ENCODE assay signal across 1 cellular context in genomic region chr1:202811296-202812175, GRCh38.
TF ChIP-seq lines count a peak whose summit lies in the region.

No MANE protein-coding gene starts in this region.

TF ChIP-seq in HepG2, 621 proteins besides CTCF, POLR2A, EP300 and RAD21 (continued from another document and continues in another):
- TF ChIP-seq ETV5 (CRISPR knock-in tag; IDR thresholded peaks at IDR 0.05; ENCODE audit: borderline replicate concordance) (peak; percentile 68; the same call in 1 of the 2 replicates), ZFYVE20 (CRISPR knock-in tag; IDR thresholded peaks at IDR 0.05; ENCODE audit: borderline replicate concordance, low read depth) (0 out of 2 replicates have a peak, but pooled peaks have one; percentile 41), ZNF792 (CRISPR knock-in tag; IDR thresholded peaks at IDR 0.05) (0 out of 2 replicates have a peak, but pooled peaks have one; percentile 3), NFE2L1 (CRISPR knock-in tag; IDR thresholded peaks at IDR 0.05; ENCODE audit: borderline replicate concordance) (no peak; the same call in 1 of the 2 replicates), GABPB1 (CRISPR knock-in tag; IDR thresholded peaks at IDR 0.05) (no peak), ZNF230 (CRISPR knock-in tag; IDR thresholded peaks at IDR 0.05) (0 out of 2 replicates have a peak, but pooled peaks have one; percentile 23), TEF (CRISPR knock-in tag; IDR thresholded peaks at IDR 0.05) (no peak), MXD3 (CRISPR knock-in tag; IDR thresholded peaks at IDR 0.05) (no peak), ZNF205 (CRISPR knock-in tag; IDR thresholded peaks at IDR 0.05) (0 out of 2 replicates have a peak, but pooled peaks have one; percentile 26), ZNF75D (CRISPR knock-in tag; IDR thresholded peaks at IDR 0.05; ENCODE audit: borderline replicate concordance) (no peak), FOXO4 (CRISPR knock-in tag; conservative IDR thresholded peaks at IDR 0.05) (no peak), ZC3H4 (CRISPR knock-in tag; IDR thresholded peaks at IDR 0.05; ENCODE audit: borderline replicate concordance) (no peak), ZBTB20 (CRISPR knock-in tag; IDR thresholded peaks at IDR 0.05; ENCODE audit: borderline replicate concordance, low read depth) (no peak), TMF1 (CRISPR knock-in tag; IDR thresholded peaks at IDR 0.05; ENCODE audit: low read depth) (no peak), ZNF772 (CRISPR knock-in tag; IDR thresholded peaks at IDR 0.05) (no peak), ESRRA (CRISPR knock-in tag; IDR thresholded peaks at IDR 0.05; ENCODE audit: low read depth) (no peak; the same call in 1 of the 2 replicates), ZNF160 (CRISPR knock-in tag; IDR thresholded peaks at IDR 0.05) (no peak), PHF21A (CRISPR knock-in tag; IDR thresholded peaks at IDR 0.05) (no peak), MAZ (IDR thresholded peaks at IDR 0.05; ENCODE audit: borderline replicate concordance, low read depth, low read length) (no peak), MAZ (CRISPR knock-in tag; IDR thresholded peaks at IDR 0.05; ENCODE audit: low read depth) (no peak), MZF1 (CRISPR knock-in tag; IDR thresholded peaks at IDR 0.05; ENCODE audit: borderline replicate concordance) (no peak), ZNF616 (CRISPR knock-in tag; IDR thresholded peaks at IDR 0.05; ENCODE audit: low read depth) (no peak), ZNF691 (CRISPR knock-in tag; IDR thresholded peaks at IDR 0.05; ENCODE audit: borderline replicate concordance, low read depth) (no peak), MTA3 (CRISPR knock-in tag; IDR thresholded peaks at IDR 0.05) (no peak), AHR (CRISPR knock-in tag; IDR thresholded peaks at IDR 0.05) (no peak), SRSF1 (optimal IDR thresholded peaks at IDR 0.05; ENCODE audit: low read depth, low read length) (no peak), ZNF572 (CRISPR knock-in tag; IDR thresholded peaks at IDR 0.05) (no peak), GMEB2 (CRISPR knock-in tag; IDR thresholded peaks at IDR 0.05; ENCODE audit: low read depth) (no peak), SPEN (CRISPR knock-in tag; IDR thresholded peaks at IDR 0.05; ENCODE audit: low read depth) (no peak), ZNF850 (CRISPR knock-in tag; conservative IDR thresholded peaks at IDR 0.05) (no peak), ZSCAN9 (CRISPR knock-in tag; IDR thresholded peaks at IDR 0.05; ENCODE audit: borderline replicate concordance) (no peak), NR3C1 (CRISPR knock-in tag; IDR thresholded peaks at IDR 0.05) (no peak), KLF15 (CRISPR knock-in tag; IDR thresholded peaks at IDR 0.05; ENCODE audit: borderline replicate concordance) (no peak), NCOA5 (CRISPR knock-in tag; IDR thresholded peaks at IDR 0.05) (no peak), ZNF563 (CRISPR knock-in tag; IDR thresholded peaks at IDR 0.05) (no peak), ZNF766 (CRISPR knock-in tag; IDR thresholded peaks at IDR 0.05; ENCODE audit: borderline replicate concordance) (no peak)
- TF ChIP-seq, protein P1, sequence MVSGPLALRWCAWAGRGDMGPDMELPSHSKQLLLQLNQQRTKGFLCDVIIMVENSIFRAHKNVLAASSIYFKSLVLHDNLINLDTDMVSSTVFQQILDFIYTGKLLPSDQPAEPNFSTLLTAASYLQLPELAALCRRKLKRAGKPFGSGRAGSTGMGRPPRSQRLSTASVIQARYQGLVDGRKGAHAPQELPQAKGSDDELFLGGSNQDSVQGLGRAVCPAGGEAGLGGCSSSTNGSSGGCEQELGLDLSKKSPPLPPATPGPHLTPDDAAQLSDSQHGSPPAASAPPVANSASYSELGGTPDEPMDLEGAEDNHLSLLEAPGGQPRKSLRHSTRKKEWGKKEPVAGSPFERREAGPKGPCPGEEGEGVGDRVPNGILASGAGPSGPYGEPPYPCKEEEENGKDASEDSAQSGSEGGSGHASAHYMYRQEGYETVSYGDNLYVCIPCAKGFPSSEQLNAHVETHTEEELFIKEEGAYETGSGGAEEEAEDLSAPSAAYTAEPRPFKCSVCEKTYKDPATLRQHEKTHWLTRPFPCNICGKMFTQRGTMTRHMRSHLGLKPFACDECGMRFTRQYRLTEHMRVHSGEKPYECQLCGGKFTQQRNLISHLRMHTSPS (CRISPR knock-in tag; IDR thresholded peaks at IDR 0.05; ENCODE audit: low read depth): no peak
- TF ChIP-seq, protein P2, sequence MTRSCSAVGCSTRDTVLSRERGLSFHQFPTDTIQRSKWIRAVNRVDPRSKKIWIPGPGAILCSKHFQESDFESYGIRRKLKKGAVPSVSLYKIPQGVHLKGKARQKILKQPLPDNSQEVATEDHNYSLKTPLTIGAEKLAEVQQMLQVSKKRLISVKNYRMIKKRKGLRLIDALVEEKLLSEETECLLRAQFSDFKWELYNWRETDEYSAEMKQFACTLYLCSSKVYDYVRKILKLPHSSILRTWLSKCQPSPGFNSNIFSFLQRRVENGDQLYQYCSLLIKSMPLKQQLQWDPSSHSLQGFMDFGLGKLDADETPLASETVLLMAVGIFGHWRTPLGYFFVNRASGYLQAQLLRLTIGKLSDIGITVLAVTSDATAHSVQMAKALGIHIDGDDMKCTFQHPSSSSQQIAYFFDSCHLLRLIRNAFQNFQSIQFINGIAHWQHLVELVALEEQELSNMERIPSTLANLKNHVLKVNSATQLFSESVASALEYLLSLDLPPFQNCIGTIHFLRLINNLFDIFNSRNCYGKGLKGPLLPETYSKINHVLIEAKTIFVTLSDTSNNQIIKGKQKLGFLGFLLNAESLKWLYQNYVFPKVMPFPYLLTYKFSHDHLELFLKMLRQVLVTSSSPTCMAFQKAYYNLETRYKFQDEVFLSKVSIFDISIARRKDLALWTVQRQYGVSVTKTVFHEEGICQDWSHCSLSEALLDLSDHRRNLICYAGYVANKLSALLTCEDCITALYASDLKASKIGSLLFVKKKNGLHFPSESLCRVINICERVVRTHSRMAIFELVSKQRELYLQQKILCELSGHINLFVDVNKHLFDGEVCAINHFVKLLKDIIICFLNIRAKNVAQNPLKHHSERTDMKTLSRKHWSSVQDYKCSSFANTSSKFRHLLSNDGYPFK (CRISPR knock-in tag; IDR thresholded peaks at IDR 0.05; ENCODE audit: borderline replicate concordance): no peak
- TF ChIP-seq, protein P3, sequence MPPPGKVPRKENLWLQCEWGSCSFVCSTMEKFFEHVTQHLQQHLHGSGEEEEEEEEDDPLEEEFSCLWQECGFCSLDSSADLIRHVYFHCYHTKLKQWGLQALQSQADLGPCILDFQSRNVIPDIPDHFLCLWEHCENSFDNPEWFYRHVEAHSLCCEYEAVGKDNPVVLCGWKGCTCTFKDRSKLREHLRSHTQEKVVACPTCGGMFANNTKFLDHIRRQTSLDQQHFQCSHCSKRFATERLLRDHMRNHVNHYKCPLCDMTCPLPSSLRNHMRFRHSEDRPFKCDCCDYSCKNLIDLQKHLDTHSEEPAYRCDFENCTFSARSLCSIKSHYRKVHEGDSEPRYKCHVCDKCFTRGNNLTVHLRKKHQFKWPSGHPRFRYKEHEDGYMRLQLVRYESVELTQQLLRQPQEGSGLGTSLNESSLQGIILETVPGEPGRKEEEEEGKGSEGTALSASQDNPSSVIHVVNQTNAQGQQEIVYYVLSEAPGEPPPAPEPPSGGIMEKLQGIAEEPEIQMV (CRISPR knock-in tag; IDR thresholded peaks at IDR 0.05; ENCODE audit: low read depth): no peak
- TF ChIP-seq, protein P4, sequence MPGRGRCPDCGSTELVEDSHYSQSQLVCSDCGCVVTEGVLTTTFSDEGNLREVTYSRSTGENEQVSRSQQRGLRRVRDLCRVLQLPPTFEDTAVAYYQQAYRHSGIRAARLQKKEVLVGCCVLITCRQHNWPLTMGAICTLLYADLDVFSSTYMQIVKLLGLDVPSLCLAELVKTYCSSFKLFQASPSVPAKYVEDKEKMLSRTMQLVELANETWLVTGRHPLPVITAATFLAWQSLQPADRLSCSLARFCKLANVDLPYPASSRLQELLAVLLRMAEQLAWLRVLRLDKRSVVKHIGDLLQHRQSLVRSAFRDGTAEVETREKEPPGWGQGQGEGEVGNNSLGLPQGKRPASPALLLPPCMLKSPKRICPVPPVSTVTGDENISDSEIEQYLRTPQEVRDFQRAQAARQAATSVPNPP (CRISPR knock-in tag; IDR thresholded peaks at IDR 0.05): no peak
- TF ChIP-seq, protein P5, sequence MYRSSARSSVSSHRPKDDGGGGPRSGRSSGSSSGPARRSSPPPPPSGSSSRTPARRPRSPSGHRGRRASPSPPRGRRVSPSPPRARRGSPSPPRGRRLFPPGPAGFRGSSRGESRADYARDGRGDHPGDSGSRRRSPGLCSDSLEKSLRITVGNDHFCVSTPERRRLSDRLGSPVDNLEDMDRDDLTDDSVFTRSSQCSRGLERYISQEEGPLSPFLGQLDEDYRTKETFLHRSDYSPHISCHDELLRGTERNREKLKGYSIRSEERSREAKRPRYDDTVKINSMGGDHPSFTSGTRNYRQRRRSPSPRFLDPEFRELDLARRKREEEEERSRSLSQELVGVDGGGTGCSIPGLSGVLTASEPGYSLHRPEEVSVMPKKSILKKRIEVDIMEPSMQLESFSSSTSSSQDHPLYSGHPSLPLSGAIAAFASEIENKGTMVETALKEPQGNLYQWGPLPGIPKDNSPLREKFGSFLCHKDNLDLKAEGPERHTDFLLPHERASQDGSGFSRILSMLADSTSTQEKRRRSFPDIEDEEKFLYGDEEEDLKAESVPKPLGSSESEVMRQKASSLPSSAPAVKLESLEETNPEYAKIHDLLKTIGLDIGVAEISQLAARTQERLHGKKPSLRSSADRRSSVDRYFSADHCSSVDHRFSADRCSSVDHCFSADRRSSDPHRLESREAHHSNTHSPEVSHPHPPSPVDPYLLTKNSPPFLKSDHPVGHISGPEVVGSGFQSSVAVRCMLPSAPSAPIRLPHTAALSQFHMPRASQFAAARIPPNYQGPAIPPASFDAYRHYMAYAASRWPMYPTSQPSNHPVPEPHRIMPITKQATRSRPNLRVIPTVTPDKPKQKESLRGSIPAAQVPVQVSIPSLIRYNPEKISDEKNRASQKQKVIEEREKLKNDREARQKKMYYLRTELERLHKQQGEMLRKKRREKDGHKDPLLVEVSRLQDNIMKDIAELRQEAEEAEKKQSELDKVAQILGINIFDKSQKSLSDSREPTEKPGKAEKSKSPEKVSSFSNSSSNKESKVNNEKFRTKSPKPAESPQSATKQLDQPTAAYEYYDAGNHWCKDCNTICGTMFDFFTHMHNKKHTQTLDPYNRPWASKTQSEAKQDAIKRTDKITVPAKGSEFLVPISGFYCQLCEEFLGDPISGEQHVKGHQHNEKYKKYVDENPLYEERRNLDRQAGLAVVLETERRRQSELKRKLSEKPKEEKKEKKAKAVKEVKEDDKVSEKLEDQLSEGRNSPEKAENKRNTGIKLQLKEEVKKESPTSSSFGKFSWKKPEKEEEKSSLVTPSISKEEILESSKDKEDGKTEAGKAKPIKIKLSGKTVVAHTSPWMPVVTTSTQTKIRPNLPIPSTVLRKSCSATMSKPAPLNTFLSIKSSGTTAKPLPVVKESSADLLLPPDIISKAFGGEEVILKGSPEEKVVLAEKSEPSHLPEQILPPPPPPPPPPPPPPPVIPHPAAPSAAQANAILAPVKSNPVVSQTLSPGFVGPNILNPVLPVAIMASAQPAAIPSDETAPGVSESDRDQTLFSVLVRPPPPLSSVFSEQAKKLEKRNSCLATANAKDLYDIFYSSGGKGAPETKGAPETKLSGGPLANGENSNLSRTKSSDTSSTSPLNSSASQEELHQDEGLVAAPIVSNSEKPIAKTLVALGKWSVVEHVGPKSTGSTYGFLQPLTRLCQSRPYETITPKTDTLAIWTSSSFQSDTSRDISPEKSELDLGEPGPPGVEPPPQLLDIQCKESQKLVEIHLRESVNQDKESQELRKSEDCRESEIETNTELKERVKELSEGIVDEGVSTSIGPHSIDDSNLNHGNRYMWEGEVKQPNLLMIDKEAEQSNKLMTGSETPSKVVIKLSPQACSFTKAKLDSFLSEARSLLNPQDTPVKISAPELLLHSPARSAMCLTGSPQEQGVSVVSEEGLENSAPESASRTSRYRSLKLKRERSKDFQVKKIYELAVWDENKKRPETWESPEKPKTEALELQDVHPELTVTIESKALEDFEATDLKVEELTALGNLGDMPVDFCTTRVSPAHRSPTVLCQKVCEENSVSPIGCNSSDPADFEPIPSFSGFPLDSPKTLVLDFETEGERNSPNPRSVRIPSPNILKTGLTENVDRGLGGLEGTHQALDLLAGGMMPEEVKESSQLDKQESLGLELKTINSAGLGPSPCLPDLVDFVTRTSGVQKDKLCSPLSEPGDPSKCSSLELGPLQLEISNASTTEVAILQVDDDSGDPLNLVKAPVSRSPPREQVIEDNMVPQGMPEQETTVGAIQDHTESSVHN (CRISPR knock-in tag; IDR thresholded peaks at IDR 0.05): no peak
